22 cellular contexts compared by ENCODE assay signal in the genomic region with DNA sequence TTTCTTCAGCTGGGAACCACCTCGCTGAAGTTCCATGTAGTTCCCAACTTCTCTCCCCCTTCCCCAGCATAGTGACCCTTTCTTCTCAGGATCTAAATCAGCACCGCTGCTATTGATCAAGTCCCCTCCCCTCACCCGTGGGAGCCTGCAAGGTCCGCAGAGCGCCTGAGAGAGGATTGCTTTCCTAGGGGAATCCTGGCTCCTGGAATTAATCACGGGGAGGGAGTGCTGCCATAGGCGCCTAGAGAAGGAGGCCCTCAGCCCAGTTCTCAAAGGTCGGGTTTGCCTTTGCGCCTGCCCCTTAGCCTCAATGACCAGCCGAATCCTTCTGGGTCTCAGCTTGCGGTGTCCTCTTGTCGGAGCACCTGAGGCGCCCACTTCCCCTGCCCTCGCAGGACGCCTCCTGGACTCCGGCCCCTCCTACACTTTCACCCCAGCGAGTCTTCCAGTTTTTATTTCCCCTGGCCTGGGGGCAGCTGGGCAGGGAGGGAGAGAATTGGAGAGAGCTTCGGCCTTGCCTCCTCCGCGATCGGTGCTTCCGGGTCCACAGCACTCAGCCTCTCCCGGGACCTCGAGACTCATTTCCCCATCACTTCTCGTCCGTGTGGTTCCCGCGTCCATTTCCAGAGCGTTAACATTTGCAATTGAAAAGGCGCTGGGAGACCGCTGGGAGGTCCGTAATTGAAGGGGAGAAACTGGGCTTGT. TPM values are rescaled to one million over a fixed set of nuclear protein-coding genes. Genes with fewer than 3 reads are reported as not detected.
DNase-seq lines count a peak whose midpoint lies in the region; ATAC-seq and TF ChIP-seq lines count a peak whose summit lies in the region.
"Had no signal": no experiment of that assay in that cellular context is flagged by ENCODE, and none has a peak within 500 bp of the region (broad histone marks: within the 10 kb centered on the region; RNA-seq: fewer than 3 reads in every experiment).

No MANE protein-coding gene starts in this region.

- ATAC-seq in CD4-positive, alpha-beta T cell (ENCODE audit: poor library complexity) = no peak
- ATAC-seq in naive thymus-derived CD4-positive, alpha-beta T cell = no peak
- ATAC-seq in GM18517 (IDR thresholded peaks at IDR 0.05; ENCODE audit: unreplicated experiment) = no peak
- ATAC-seq in HG02642 (IDR thresholded peaks at IDR 0.05; ENCODE audit: poor library complexity, unreplicated experiment) = no peak
- ATAC-seq: activated T-helper 17 cell treated with anti-CD3 and anti-CD28 coated beads, Interleukin-2, amount 50 U/mL, for 72 hours; PC-3 had no signal

- H3K27me3 ChIP-seq in CD4-positive, alpha-beta T cell (ENCODE audit: control insufficient read depth, insufficient read depth, low read length) = peaks cover 94% of the 10 kb centered on the region
- peaks cover 0 to 45% of the 10 kb centered on the region in 2 donors for H3K27me3 ChIP-seq in naive thymus-derived CD4-positive, alpha-beta T cell (ENCODE audit: control insufficient read depth in 2 of 2, insufficient read depth in 2 of 2, low read length in 2 of 2)
- H3K27me3 ChIP-seq: SJCRH30 had no signal

- H3K4me3 Mint-ChIP-seq in CD4-positive, alpha-beta T cell = peak overlapping the region; percentile 38
- H3K4me3 Mint-ChIP-seq in naive thymus-derived CD4-positive, alpha-beta T cell = peak overlapping the region in 7 of 10 donors; percentile 32 to 74 (median 58)

- no peak overlapping the region for H3K27ac Mint-ChIP-seq in CD4-positive, alpha-beta T cell
- H3K27ac Mint-ChIP-seq in naive thymus-derived CD4-positive, alpha-beta T cell = peak overlapping the region in 2 of 9 donors; percentile 40 to 49
- H3K27ac Mint-ChIP-seq: activated T-helper 17 cell treated with anti-CD3 and anti-CD28 coated beads, Interleukin-2, amount 50 U/mL, for 72 hours; nephron progenitor cell had no signal

- H3K36me3 Mint-ChIP-seq in CD4-positive, alpha-beta T cell (ENCODE audit: low read depth) = no peaks in the 10 kb centered on the region
- peaks cover 0 to 3% (median 0%) of the 10 kb centered on the region in 5 donors for H3K36me3 Mint-ChIP-seq in naive thymus-derived CD4-positive, alpha-beta T cell

- no peaks in the 10 kb centered on the region for H3K9me3 Mint-ChIP-seq in CD4-positive, alpha-beta T cell
- H3K9me3 Mint-ChIP-seq in naive thymus-derived CD4-positive, alpha-beta T cell = peaks cover 0 to 2% (median 0%) of the 10 kb centered on the region in 11 donors
- H3K9me3 Mint-ChIP-seq: activated T-helper 17 cell treated with anti-CD3 and anti-CD28 coated beads, Interleukin-2, amount 50 U/mL, for 72 hours; nephron progenitor cell had no signal

- POLR2A ChIA-PET in CD4-positive, alpha-beta T cell (lab: Charles Lee) = no interaction called here
- POLR2A ChIA-PET in naive thymus-derived CD4-positive, alpha-beta T cell (lab: Charles Lee) = interaction anchor here (1.2 kb wide), 1 partner anchor 39 kb away, joined by 4 read pairs; no protein-coding TSS in a partner anchor

- H3K4me3 ChIP-seq in naive thymus-derived CD4-positive, alpha-beta T cell (ENCODE audit: low read length) = no peak overlapping the region
- H3K4me3 ChIP-seq: BLaER1, right lobe of liver, SJCRH30, thyroid gland had no signal

- H3K9me3 ChIP-seq in CD4-positive, alpha-beta T cell (ENCODE audit: control insufficient read depth, low read length) = no peaks in the 10 kb centered on the region
- H3K9me3 ChIP-seq in naive thymus-derived CD4-positive, alpha-beta T cell (ENCODE audit: control insufficient read depth in 2 of 3, low read length in 3 of 3) = no peaks in the 10 kb centered on the region
- H3K9me3 ChIP-seq: right lobe of liver, SJCRH30, thyroid gland had no signal

- H3K4me1 Mint-ChIP-seq in CD4-positive, alpha-beta T cell (ENCODE audit: low read depth) = peaks cover 63% of the 10 kb centered on the region
- peaks cover 16 to 70% (median 56%) of the 10 kb centered on the region in 7 donors for H3K4me1 Mint-ChIP-seq in naive thymus-derived CD4-positive, alpha-beta T cell
- H3K4me1 Mint-ChIP-seq: activated T-helper 17 cell treated with anti-CD3 and anti-CD28 coated beads, Interleukin-2, amount 50 U/mL, for 72 hours had no signal

- TF ChIP-seq CTCF in CD4-positive, alpha-beta T cell (IDR thresholded peaks at IDR 0.05) = no peak
- no peak for TF ChIP-seq CTCF in GM10266 (IDR thresholded peaks at IDR 0.05; ENCODE audit: control insufficient read depth, insufficient read depth, low read depth, missing control alignments)

- H3K27ac ChIP-seq in CD4-positive, alpha-beta T cell (ENCODE audit: low read depth, low read length) = no peak overlapping the region
- H3K27ac ChIP-seq in cingulate gyrus (ENCODE audit: low read depth, low read length) = peak overlapping the region; percentile 60
- H3K27ac ChIP-seq in naive thymus-derived CD4-positive, alpha-beta T cell (ENCODE audit: low read depth, low read length) = no peak overlapping the region
- H3K27ac ChIP-seq: BLaER1, right lobe of liver, SJCRH30, thyroid gland had no signal

- peaks cover 90% of the 10 kb centered on the region for H3K27me3 Mint-ChIP-seq in CD4-positive, alpha-beta T cell
- H3K27me3 Mint-ChIP-seq in naive thymus-derived CD4-positive, alpha-beta T cell = peaks cover 60 to 92% (median 75%) of the 10 kb centered on the region in 5 donors

- intact Hi-C loops in CD4-positive, alpha-beta T cell (cut with DNase I, micrococcal nuclease) = loop anchor here in 1 of 2 experiments (5.0 to 10.0 kb wide), 2 partner anchors 120 to 802 kb away; a partner anchor contains a TSS
- intact Hi-C loops in naive thymus-derived CD4-positive, alpha-beta T cell (cut with micrococcal nuclease) = no loop called here

- no peak for DNase-seq in CD4-positive, alpha-beta T cell
- DNase-seq in GM10266 (ENCODE audit: extremely low spot score) = peak; percentile 37
- no peak for DNase-seq in naive thymus-derived CD4-positive, alpha-beta T cell
- DNase-seq in stimulated activated CD4-positive, alpha-beta T cell treated with anti-CD3 and anti-CD28 coated beads, Interleukin-4, amount 100 ng/mL, for 24 hours = no peak
- DNase-seq: activated CD4-positive, alpha-beta T cell treated with anti-CD3 and anti-CD28 coated beads, Interleukin-2, amount 50 U/mL, for 48 hours; aorta; mesenchymal stem cell; NCI-H2081 treated with DMSO at 0.1 percent for 48 hours; NCI-H524 treated with DMSO at 0.1 percent for 48 hours; nephron progenitor cell; PC-3; SJCRH30; stimulated activated CD4-positive, alpha-beta T cell treated with anti-CD3 and anti-CD28 coated beads, Interleukin-1b, Interleukin-23, amount 100 ng/mL, for 48 hours; thyroid gland had no signal

- CTCF ChIA-PET in CD4-positive, alpha-beta T cell (lab: Charles Lee) = interaction anchor here (1.5 kb wide), 1 partner anchor 281 kb away, joined by 5 read pairs; no protein-coding TSS in a partner anchor
- CTCF ChIA-PET in naive thymus-derived CD4-positive, alpha-beta T cell (lab: Charles Lee) = interaction anchor here (2.8 kb wide), 1 partner anchor 10 kb away, joined by 7 read pairs; no protein-coding TSS in a partner anchor

- H3K36me3 ChIP-seq in naive thymus-derived CD4-positive, alpha-beta T cell (ENCODE audit: control insufficient read depth in 2 of 3, insufficient read depth in 3 of 3, low read length in 3 of 3) = no peaks in the 10 kb centered on the region
- H3K36me3 ChIP-seq: BLaER1, right lobe of liver, SJCRH30, thyroid gland had no signal

- peaks cover 0 to 31% of the 10 kb centered on the region in 2 donors for H3K4me1 ChIP-seq in naive thymus-derived CD4-positive, alpha-beta T cell (ENCODE audit: control insufficient read depth in 2 of 2, insufficient read depth in 2 of 2, low read length in 2 of 2)
- H3K4me1 ChIP-seq: BLaER1, SJCRH30 had no signal

RNA-seq across cellular contexts. Expression of a gene that starts 3.1 kb away (rescaled TPM):
- not detected for total RNA-seq in CD4-positive, alpha-beta T cell
- total RNA-seq in naive thymus-derived CD4-positive, alpha-beta T cell = not detected
- polyA plus RNA-seq in naive thymus-derived CD4-positive, alpha-beta T cell = not detected
- total RNA-seq: activated T-helper 17 cell treated with anti-CD3 and anti-CD28 coated beads, Interleukin-2, amount 50 U/mL, for 72 hours; aorta; glomerular endothelial cell; PC-3; right lobe of liver; SJCRH30 had no signal
- polyA plus RNA-seq: esophagus had no signal
